1 cellular context compared by ENCODE assay signal in the genomic region with DNA sequence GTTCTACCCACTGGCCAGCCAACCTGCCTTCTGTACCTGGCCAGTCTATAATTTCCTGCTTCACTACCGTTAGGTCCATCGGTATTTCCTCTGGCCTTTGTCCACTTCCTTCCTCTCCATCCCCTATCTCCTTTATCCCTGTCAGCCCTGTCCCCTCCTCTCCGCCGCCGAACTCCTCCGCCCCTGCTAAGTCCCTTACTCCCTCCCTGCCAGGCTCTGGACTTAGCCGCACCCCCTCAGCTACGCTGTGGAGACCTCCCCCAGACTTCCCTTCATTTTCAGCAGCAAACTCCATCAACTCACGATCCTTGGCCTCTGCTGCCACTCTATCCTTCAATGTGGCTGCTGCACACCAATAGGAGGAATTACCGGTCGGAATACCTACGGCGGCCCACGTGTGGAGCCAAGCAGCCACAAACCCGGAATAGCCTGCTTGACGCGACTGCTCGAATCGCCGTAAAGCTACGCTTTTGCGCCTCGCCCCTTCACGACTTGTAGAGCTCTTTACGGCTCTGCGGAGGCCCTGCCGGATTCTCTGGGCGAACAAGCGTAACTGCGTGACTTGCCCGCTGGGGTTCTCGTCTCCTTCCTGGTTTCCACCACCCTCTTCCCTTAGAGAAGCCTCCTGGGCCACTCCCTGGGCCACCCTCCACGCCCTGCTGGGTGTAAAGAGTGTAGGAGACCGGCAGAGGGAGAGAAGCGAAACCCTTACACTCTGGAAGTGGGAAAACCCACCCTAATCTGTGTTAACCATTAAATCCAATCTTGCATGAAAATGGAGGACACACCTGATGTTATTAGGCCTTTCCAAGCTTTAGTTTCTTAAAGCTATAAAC.
A peak's percentile ranks its signal among the peaks of the same experiment; 100 is the strongest.
TF ChIP-seq lines count a peak whose summit lies in the region.

Gene ZNHIT6 (minus strand): TSS at position 444 of the 836 bp plus-strand sequence. CDS start 149 bp downstream, at position 295.

TF ChIP-seq in IMR-90, 13 proteins besides CTCF, POLR2A, EP300 and RAD21 (continued from another document):
- no peak for TF ChIP-seq CHD1 (IDR thresholded peaks at IDR 0.05; ENCODE audit: low read depth, low read length)
- peak; percentile 23; the same call in 1 of the 2 replicates for TF ChIP-seq SMC3 (IDR thresholded peaks at IDR 0.05; ENCODE audit: low read depth, low read length)
- no peak for TF ChIP-seq ELK1 (IDR thresholded peaks at IDR 0.05; ENCODE audit: borderline replicate concordance, low read depth, low read length)
- no peak for TF ChIP-seq RCOR1 (IDR thresholded peaks at IDR 0.05; ENCODE audit: insufficient replicate concordance, low read length)
- TF ChIP-seq MXI1 (IDR thresholded peaks at IDR 0.05; ENCODE audit: borderline replicate concordance, low read depth, low read length): peak; percentile 95
